Comparison of ENCODE assay signal across 1 cellular context in genomic region chr21:42047821-42048613, GRCh38.
TF ChIP-seq lines count a peak whose summit lies in the region.

No MANE protein-coding gene starts in this region.

TF ChIP-seq in IMR-90, 13 proteins besides CTCF, POLR2A, EP300 and RAD21:
- TF ChIP-seq CEBPB (IDR thresholded peaks at IDR 0.05; ENCODE audit: low read depth, low read length) (0 out of 2 replicates have a peak, but pooled peaks have one; percentile 0), RFX5 (IDR thresholded peaks at IDR 0.05; ENCODE audit: low read depth, low read length) (no peak), USF2 (IDR thresholded peaks at IDR 0.05; ENCODE audit: low read depth, low read length) (peak; percentile 90), NFE2L2 (IDR thresholded peaks at IDR 0.05; ENCODE audit: low read depth, low read length) (peak; percentile 39; the same call in 1 of the 2 replicates), BHLHE40 (IDR thresholded peaks at IDR 0.05; ENCODE audit: low read depth, low read length) (peak; percentile 82), SMC3 (IDR thresholded peaks at IDR 0.05; ENCODE audit: low read depth, low read length) (peak; percentile 18; the same call in 1 of the 2 replicates), RCOR1 (IDR thresholded peaks at IDR 0.05; ENCODE audit: insufficient replicate concordance, low read length) (no peak), MAFK (IDR thresholded peaks at IDR 0.05; ENCODE audit: low read depth, low read length) (peak; percentile 18; the same call in 1 of the 2 replicates), ELK1 (IDR thresholded peaks at IDR 0.05; ENCODE audit: borderline replicate concordance, low read depth, low read length) (no peak), MAZ (IDR thresholded peaks at IDR 0.05; ENCODE audit: borderline replicate concordance, low read depth, low read length) (peak; percentile 42; the same call in 1 of the 2 replicates), CHD1 (IDR thresholded peaks at IDR 0.05; ENCODE audit: low read depth, low read length) (no peak), MXI1 (IDR thresholded peaks at IDR 0.05; ENCODE audit: borderline replicate concordance, low read depth, low read length) (peak; percentile 59; the same call in 1 of the 2 replicates), FOS (IDR thresholded peaks at IDR 0.05; ENCODE audit: low read depth, low read length) (peak; percentile 32; the same call in 1 of the 2 replicates)
